ENCODE assay signal across 8 cellular contexts in genomic region chr10:110387983-110388681, GRCh38.
A peak's percentile ranks its signal among the peaks of the same experiment; 100 is the strongest.
DNase-seq lines count a peak whose midpoint lies in the region; ATAC-seq and TF ChIP-seq lines count a peak whose summit lies in the region.

No MANE protein-coding gene starts in this region.

- TF ChIP-seq CTCF in HEK293 (tag by site-specific recombination; IDR thresholded peaks at IDR 0.05) (no peak), OCI-LY7 (conservative IDR thresholded peaks at IDR 0.05; ENCODE audit: low read length) (no peak), BE2C (IDR thresholded peaks at IDR 0.05; ENCODE audit: low read depth, low read length) (no peak), vagina (IDR thresholded peaks at IDR 0.05) (no peak)

- peak overlapping the region; percentile 85 for H2AFZ ChIP-seq in OCI-LY7 (ENCODE audit: low read length)

- H3K36me3 ChIP-seq in HEK293 (ENCODE audit: control insufficient read depth in 2 of 2, insufficient read depth in 1 of 2, low read length in 2 of 2) = no peaks in the 10 kb centered on the region
- no peaks in the 10 kb centered on the region for H3K36me3 ChIP-seq in OCI-LY7 (ENCODE audit: insufficient read depth, low read length)
- H3K36me3 ChIP-seq in BE2C = no peaks in the 10 kb centered on the region
- no peaks in the 10 kb centered on the region for H3K36me3 ChIP-seq in vagina

- H4K20me1 ChIP-seq in OCI-LY7 (ENCODE audit: insufficient read depth, low read length) = no peaks in the 10 kb centered on the region

- peak; percentile 74 for ATAC-seq in GM18508 (IDR thresholded peaks at IDR 0.05; ENCODE audit: insufficient read depth, unreplicated experiment)
- no peak; the same call in 2 of the 3 replicates for ATAC-seq in SK-N-SH treated with all-trans-retinoic acid at 6 μM for 48 hours

- BruUV-seq in OCI-LY7 (replicated peaks; lab: Mats Ljungman, UMichigan) = no TSS peak

- DNase-seq in OCI-LY7 (ENCODE audit: low spot score) = peak; percentile 53
- peak; percentile 51 to 96 for DNase-seq in lung microvascular endothelial cell (ENCODE audit: low read depth in 2 of 2)
- DNase-seq in BE2C = no peak
- no peak for DNase-seq in medulla oblongata (ENCODE audit: extremely low spot score)
- no peak for DNase-seq in vagina (ENCODE audit: extremely low spot score in 2 of 2)

- CTCF ChIA-PET in HEK293 (lab: Yijun Ruan, JAX) = no interaction called here
- CTCF ChIA-PET in OCI-LY7 (lab: Charles Lee; ENCODE audit: unreplicated experiment) = interaction anchor here (1.1 kb wide), 1 partner anchor 20 kb away, joined by 3 read pairs; no protein-coding TSS in a partner anchor

- no peaks in the 10 kb centered on the region for H3K9me2 ChIP-seq in OCI-LY7 (ENCODE audit: insufficient read depth, low read length)

- intact Hi-C loops in OCI-LY7 (cut with micrococcal nuclease; ENCODE audit: unreplicated experiment) = loop anchor here (2.0 kb wide), 1 partner anchor 31 kb away; no protein-coding TSS in a partner anchor
- intact Hi-C loops in vagina (cut with DNase I) = no loop called here

- H3K27me3 ChIP-seq in BE2C (no peaks in the 10 kb centered on the region), vagina (no peaks in the 10 kb centered on the region)

- no peaks in the 10 kb centered on the region for H3K79me2 ChIP-seq in OCI-LY7 (ENCODE audit: insufficient read depth, low read depth, low read length)

- H3K27ac ChIP-seq in HEK293 (ENCODE audit: extremely low read depth, low read depth, low read length) (no peak overlapping the region), OCI-LY7 (ENCODE audit: low read depth, low read length, poor library complexity, severe bottlenecking) (peak overlapping the region; percentile 22), vagina (no peak overlapping the region)

- POLR2A ChIA-PET in HEK293 (lab: Yijun Ruan, JAX) = no interaction called here
- POLR2A ChIA-PET in OCI-LY7 (lab: Charles Lee) = interaction anchor here (0.8 to 1.2 kb wide), 4 partner anchors 20 to 33 kb away, joined by 3 to 4 read pairs (median 3); no protein-coding TSS in a partner anchor

- TF ChIP-seq POLR2A in vagina (IDR thresholded peaks at IDR 0.05) = no peak

- H3K9me3 ChIP-seq in HEK293 (ENCODE audit: control insufficient read depth, insufficient read depth, low read depth, low read length) = no peaks in the 10 kb centered on the region
- H3K9me3 ChIP-seq in OCI-LY7 (ENCODE audit: low read length) = no peaks in the 10 kb centered on the region
- H3K9me3 ChIP-seq in BE2C = no peaks in the 10 kb centered on the region
- no peaks in the 10 kb centered on the region for H3K9me3 ChIP-seq in vagina

- H3K4me3 ChIP-seq in HEK293 (ENCODE audit: low read depth, low read length) (no peak overlapping the region), OCI-LY7 (ENCODE audit: low read depth, low read length, poor library complexity, severe bottlenecking) (peak overlapping the region; percentile 1), BE2C (ENCODE audit: low read depth, low read length) (no peak overlapping the region), vagina (no peak overlapping the region)

- H3K4me2 ChIP-seq in OCI-LY7 (ENCODE audit: low read length) = peak overlapping the region; percentile 53

- H3K4me1 ChIP-seq in HEK293 (ENCODE audit: control insufficient read depth, insufficient read depth, low read length) (no peaks in the 10 kb centered on the region), OCI-LY7 (ENCODE audit: insufficient read depth, low read length, poor library complexity, severe bottlenecking) (peaks cover 36% of the 10 kb centered on the region), BE2C (peaks cover 12% of the 10 kb centered on the region), vagina (peaks cover 14% of the 10 kb centered on the region)

TF ChIP-seq in HEK293, 187 proteins besides CTCF, POLR2A, EP300 and RAD21:
- TF ChIP-seq EGR2 (tag by site-specific recombination; IDR thresholded peaks at IDR 0.05; ENCODE audit: low read depth) (peak; percentile 99), ZNF239 (tag by site-specific recombination; IDR thresholded peaks at IDR 0.05) (no peak), ZNF830 (tag by site-specific recombination; IDR thresholded peaks at IDR 0.05; ENCODE audit: low read depth) (no peak), ZFHX2 (tag by site-specific recombination; conservative IDR thresholded peaks at IDR 0.05) (peak; percentile 99), SCRT1 (tag by site-specific recombination; IDR thresholded peaks at IDR 0.05; ENCODE audit: borderline replicate concordance) (no peak), KLF7 (tag by site-specific recombination; IDR thresholded peaks at IDR 0.05; ENCODE audit: borderline replicate concordance) (no peak), ZNF366 (tag by site-specific recombination; conservative IDR thresholded peaks at IDR 0.05) (peak; percentile 7; the same call in 1 of the 2 replicates), ZNF596 (tag by site-specific recombination; IDR thresholded peaks at IDR 0.05) (0 out of 2 replicates have a peak, but pooled peaks have one; percentile 30), ZNF48 (tag by site-specific recombination; IDR thresholded peaks at IDR 0.05) (no peak), ZBTB17 (tag by site-specific recombination; IDR thresholded peaks at IDR 0.05) (no peak), ZNF423 (tag by site-specific recombination; IDR thresholded peaks at IDR 0.05) (no peak), KLF16 (tag by site-specific recombination; IDR thresholded peaks at IDR 0.05) (no peak), ZNF324 (tag by site-specific recombination; IDR thresholded peaks at IDR 0.05) (no peak)
TF ChIP-seq in HEK293: peak in this region for 4.

TF ChIP-seq in SK-N-SH treated with all-trans-retinoic acid at 6 μM for 48 hours, 23 proteins besides CTCF, POLR2A, EP300 and RAD21:
- TF ChIP-seq CSDC2 (CRISPR knock-in tag; IDR thresholded peaks at IDR 0.05) = no peak
- TF ChIP-seq ZC3H10 (CRISPR knock-in tag; IDR thresholded peaks at IDR 0.05) = no peak
- TF ChIP-seq, protein P1, sequence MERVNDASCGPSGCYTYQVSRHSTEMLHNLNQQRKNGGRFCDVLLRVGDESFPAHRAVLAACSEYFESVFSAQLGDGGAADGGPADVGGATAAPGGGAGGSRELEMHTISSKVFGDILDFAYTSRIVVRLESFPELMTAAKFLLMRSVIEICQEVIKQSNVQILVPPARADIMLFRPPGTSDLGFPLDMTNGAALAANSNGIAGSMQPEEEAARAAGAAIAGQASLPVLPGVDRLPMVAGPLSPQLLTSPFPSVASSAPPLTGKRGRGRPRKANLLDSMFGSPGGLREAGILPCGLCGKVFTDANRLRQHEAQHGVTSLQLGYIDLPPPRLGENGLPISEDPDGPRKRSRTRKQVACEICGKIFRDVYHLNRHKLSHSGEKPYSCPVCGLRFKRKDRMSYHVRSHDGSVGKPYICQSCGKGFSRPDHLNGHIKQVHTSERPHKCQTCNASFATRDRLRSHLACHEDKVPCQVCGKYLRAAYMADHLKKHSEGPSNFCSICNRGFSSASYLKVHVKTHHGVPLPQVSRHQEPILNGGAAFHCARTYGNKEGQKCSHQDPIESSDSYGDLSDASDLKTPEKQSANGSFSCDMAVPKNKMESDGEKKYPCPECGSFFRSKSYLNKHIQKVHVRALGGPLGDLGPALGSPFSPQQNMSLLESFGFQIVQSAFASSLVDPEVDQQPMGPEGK (CRISPR knock-in tag; IDR thresholded peaks at IDR 0.05; ENCODE audit: borderline replicate concordance) = no peak
- no peak for TF ChIP-seq ESRRG (CRISPR knock-in tag; IDR thresholded peaks at IDR 0.05)
- no peak for TF ChIP-seq SNAI2 (CRISPR knock-in tag; IDR thresholded peaks at IDR 0.05)
- no peak for TF ChIP-seq ZFP30 (CRISPR knock-in tag; IDR thresholded peaks at IDR 0.05)
- TF ChIP-seq ZNF8 (CRISPR knock-in tag; IDR thresholded peaks at IDR 0.05) = no peak
- TF ChIP-seq CREB5 (CRISPR knock-in tag; IDR thresholded peaks at IDR 0.05; ENCODE audit: low read depth) = no peak
- no peak for TF ChIP-seq ISL1 (CRISPR knock-in tag; IDR thresholded peaks at IDR 0.05)
- TF ChIP-seq BACH2 (CRISPR knock-in tag; IDR thresholded peaks at IDR 0.05; ENCODE audit: borderline replicate concordance) = no peak
- no peak for TF ChIP-seq ZNF565 (CRISPR knock-in tag; conservative IDR thresholded peaks at IDR 0.05; ENCODE audit: low read depth)
- TF ChIP-seq ZFP3 (CRISPR knock-in tag; IDR thresholded peaks at IDR 0.05) = no peak
- no peak for TF ChIP-seq OSR1 (CRISPR knock-in tag; IDR thresholded peaks at IDR 0.05)
TF ChIP-seq in SK-N-SH treated with all-trans-retinoic acid at 6 μM for 48 hours: peak in this region for 0.

Comparison
In these comparisons a context has a peak if more than half of its experiments do, and no peak if none do; other contexts are left out.
1. DNase-seq: peak in OCI-LY7 (single experiment) and lung microvascular endothelial cell (2 of 2); none in BE2C (single experiment), medulla oblongata (single experiment) and vagina (0 of 2).